In the genomic region with DNA sequence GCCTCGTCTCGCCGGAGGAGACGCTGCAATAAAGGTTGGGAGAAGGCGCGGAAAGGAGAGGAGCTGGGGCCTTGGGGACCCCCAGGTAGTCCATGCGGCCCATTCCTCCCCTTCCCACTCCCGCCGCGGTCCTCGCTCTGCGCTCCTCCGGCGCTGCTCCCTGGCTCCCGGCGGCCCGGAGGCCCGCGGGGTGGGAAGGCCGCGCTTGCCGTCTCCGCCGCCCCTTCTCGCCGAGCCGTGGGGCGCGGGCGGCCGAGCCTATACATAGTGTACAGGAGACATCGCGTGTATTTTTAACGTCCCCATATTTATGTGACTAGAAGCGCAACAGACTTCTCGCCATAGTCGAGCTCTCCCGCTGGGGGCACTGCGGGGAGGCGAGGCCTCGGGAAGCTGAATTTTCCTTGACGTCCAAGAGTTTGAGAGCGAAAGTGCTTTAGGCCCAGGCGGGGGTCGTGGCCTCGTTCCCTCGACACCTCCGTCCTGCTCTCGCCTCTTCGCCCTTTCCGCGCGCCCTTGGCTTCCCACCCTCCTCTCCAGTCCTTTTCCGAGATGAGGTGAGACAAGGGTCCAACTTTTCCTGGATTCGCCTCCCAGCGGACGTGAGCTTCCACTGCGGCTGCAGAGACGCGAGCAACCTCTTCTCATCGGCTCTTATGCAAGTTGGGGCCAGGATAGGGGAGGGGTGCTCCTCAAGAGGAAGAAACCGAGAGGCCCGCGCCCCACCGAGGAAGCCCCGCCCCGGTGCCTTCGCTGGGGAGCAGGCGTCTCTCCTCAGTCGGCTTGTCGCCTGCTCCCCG, we compare ENCODE assay signal across 9 cellular contexts. TPM values are rescaled to one million over a fixed set of nuclear protein-coding genes. Genes with fewer than 3 reads are reported as not detected.
DNase-seq lines count a peak whose midpoint lies in the region; ATAC-seq and TF ChIP-seq lines count a peak whose summit lies in the region.
"Had no signal": no experiment of that assay in that cellular context is flagged by ENCODE, and none has a peak within 500 bp of the region (broad histone marks: within the 10 kb centered on the region; RNA-seq: fewer than 3 reads in every experiment).

No MANE protein-coding gene starts in this region.

- H3K9me3 Mint-ChIP-seq in IgD-negative memory B cell: no peaks in the 10 kb centered on the region

- peaks cover 9% of the 10 kb centered on the region for H3K27me3 ChIP-seq in AG04450 (ENCODE audit: control insufficient read depth, insufficient read depth, low read length)
- H3K27me3 ChIP-seq in dorsolateral prefrontal cortex: peaks cover 0 to 7% (median 0%) of the 10 kb centered on the region in 45 donors
- no peaks in the 10 kb centered on the region for H3K27me3 ChIP-seq in thyroid gland

- H3K27me3 Mint-ChIP-seq in IgD-negative memory B cell: peaks cover 44% of the 10 kb centered on the region

- TF ChIP-seq CTCF in AG04450 (IDR thresholded peaks at IDR 0.05; ENCODE audit: low read depth, low read length) (peak; percentile 57), dorsolateral prefrontal cortex (IDR thresholded peaks at IDR 0.05 in 54 of 56, conservative IDR thresholded peaks at IDR 0.05 in 2 of 56; ENCODE audit: low read depth in 1 of 56, partially characterized antibody in 56 of 56) (peak in 24 of 56 donors; percentile 6 to 51 (median 26)), lower leg skin (IDR thresholded peaks at IDR 0.05) (no peak), thyroid gland (IDR thresholded peaks at IDR 0.05) (peak in 2 of 6 experiments; percentile 27 to 33)

- H3K9me3 ChIP-seq in AG04450 (ENCODE audit: control insufficient read depth, insufficient read depth, low read length) (no peaks in the 10 kb centered on the region; the same call in 1 of the 2 replicates), thyroid gland (no peaks in the 10 kb centered on the region)

- H3K27ac ChIP-seq in AG04450 (ENCODE audit: low read depth, low read length) (no peak overlapping the region), dorsolateral prefrontal cortex (peak overlapping the region in 56 of 59 donors; percentile 6 to 88 (median 73)), thyroid gland (no peak overlapping the region)

- no peak for DNase-seq in AG04450 (ENCODE audit: low read depth, low spot score)
- peak in 8 of 10 donors; percentile 40 to 68 (median 58) for DNase-seq in dorsolateral prefrontal cortex
- DNase-seq in lower leg skin (ENCODE audit: low spot score in 2 of 2): peak; percentile 33 to 91
- peak; percentile 10 to 24 for DNase-seq in thyroid gland
- no peak for DNase-seq in NCI-H1930 (lab: John Stamatoyannopoulos, UW)

- 3 to 8% methylated on average over 47 to 72 of the region's 72 CpGs for WGBS in lower leg skin, 2 donors
- 2 to 7% methylated on average over 16 to 48 of the region's 72 CpGs for WGBS in thyroid gland, 2 donors

- POLR2A ChIA-PET in AG04450 (lab: Yijun Ruan, JAX): interaction anchor here (1.0 to 1.6 kb wide), 2 partner anchors 29 to 31 kb away, joined by 3 to 7 read pairs; a partner anchor contains a TSS

- no peak for ATAC-seq in HG02610 (IDR thresholded peaks at IDR 0.05; ENCODE audit: unreplicated experiment)
- no peak for ATAC-seq in GM19397 (IDR thresholded peaks at IDR 0.05; ENCODE audit: unreplicated experiment)
- ATAC-seq: GM12878 had no signal

- H3K36me3 ChIP-seq in thyroid gland: peaks cover 18 to 30% of the 10 kb centered on the region in 2 donors

- H3K27ac Mint-ChIP-seq in IgD-negative memory B cell: no peak overlapping the region

- H3K4me3 Mint-ChIP-seq in IgD-negative memory B cell: peak overlapping the region in 3 of 4 donors; percentile 30 to 81 (median 73)

- H3K4me1 ChIP-seq in thyroid gland: peaks cover 0 to 31% of the 10 kb centered on the region in 2 donors

- H3K4me3 ChIP-seq in AG04450 (ENCODE audit: low read depth, low read length) (peak overlapping the region; percentile 48), dorsolateral prefrontal cortex (peak overlapping the region in 57 of 59 donors; percentile 9 to 61 (median 35)), lower leg skin (ENCODE audit: low read depth, poor library complexity, severe bottlenecking) (no peak overlapping the region), thyroid gland (replicated peaks in 1 of 3) (no peak overlapping the region)
- H3K4me3 ChIP-seq: GM12878 had no signal

- CTCF ChIA-PET in AG04450 (lab: Charles Lee): interaction anchor here (0.7 to 2.8 kb wide), 14 partner anchors 12 to 628 kb away, joined by 3 to 19 read pairs (median 4); no protein-coding TSS in a partner anchor

- intact Hi-C loops in dorsolateral prefrontal cortex (cut with DNase I) (no loop called here), lower leg skin (cut with DNase I; ENCODE audit: low total_unique reads) (no loop called here), thyroid gland (cut with DNase I) (no loop called here)

- TF ChIP-seq POLR2A in lower leg skin (IDR thresholded peaks at IDR 0.05) (no peak), thyroid gland (IDR thresholded peaks at IDR 0.05) (no peak)

- H3K4me1 Mint-ChIP-seq in IgD-negative memory B cell: peaks cover 21 to 30% (median 24%) of the 10 kb centered on the region in 3 donors

- H3K36me3 Mint-ChIP-seq in IgD-negative memory B cell: peaks cover 16% of the 10 kb centered on the region

RNA-seq across cellular contexts. Expression of a gene that starts 29.0 kb away (rescaled TPM):
- polyA plus RNA-seq in AG04450 (2011; rRNA removed) (0.55 and 1.7 TPM in 2 replicates), IgD-negative memory B cell (0.11 TPM)
- 0.13 and 1.3 TPM in 2 replicates for polyA minus RNA-seq in AG04450 (2011; rRNA and poly(A)+ RNA removed)
- total RNA-seq in dorsolateral prefrontal cortex (100 to 1,000 TPM in 119 of 120 experiments, 10 to 100 TPM in 1; 95.7 to 439 (median 309) TPM), lower leg skin (not detected), thyroid gland (1 to 10 TPM in 1 of 4 donors, not detected in 3; 1.6 TPM)

RNA-seq across cellular contexts. Expression of a gene that starts 31.7 kb away (rescaled TPM):
- polyA plus RNA-seq in AG04450 (2011; rRNA removed) (21.5 and 27.0 TPM in 2 replicates), IgD-negative memory B cell (30.1 TPM)
- 25.8 and 29.0 TPM in 2 replicates for polyA minus RNA-seq in AG04450 (2011; rRNA and poly(A)+ RNA removed)
- total RNA-seq in dorsolateral prefrontal cortex (10 to 100 TPM; 13.5 to 36.9 (median 24.1) TPM), lower leg skin (10 to 100 TPM; 27.7 to 51.5 (median 41.2) TPM), thyroid gland (10 to 100 TPM; 31.4 to 46.1 (median 37.4) TPM)

RNA-seq across cellular contexts. Expression of a gene that starts 49.3 kb away (rescaled TPM):
- polyA plus RNA-seq in AG04450 (2011; rRNA removed): not detected in 2 replicates
- polyA minus RNA-seq in AG04450 (2011; rRNA and poly(A)+ RNA removed): not detected in 2 replicates
- polyA plus RNA-seq in IgD-negative memory B cell: not detected
- 10 to 100 TPM in 1 of 120 experiments, 1 to 10 TPM in 34, under 1 TPM in 42, not detected in 43; 0.17 to 18.4 (median 0.84) TPM for total RNA-seq in dorsolateral prefrontal cortex
- 1 to 10 TPM in 3 of 4 donors, not detected in 1; 1.8 to 7.0 (median 1.9) TPM for total RNA-seq in lower leg skin
- 1 to 10 TPM in 2 of 4 donors, under 1 TPM in 2; 0.33 to 1.4 (median 1.1) TPM for total RNA-seq in thyroid gland

Comparison
In these comparisons a context has a peak if more than half of its experiments do, and no peak if none do; other contexts are left out.
1. DNase-seq: peak in dorsolateral prefrontal cortex (8 of 10), lower leg skin (2 of 2) and thyroid gland (2 of 2); none in AG04450 (single experiment) and NCI-H1930 (0 of 2).
2. H3K27ac ChIP-seq: peak in dorsolateral prefrontal cortex (56 of 59); none in AG04450 (single experiment) and thyroid gland (0 of 3).
3. H3K4me3 ChIP-seq: peak in AG04450 (single experiment) and dorsolateral prefrontal cortex (57 of 59); none in lower leg skin (single experiment) and thyroid gland (0 of 3).
4. RNA of a gene that starts 29.0 kb away (total RNA-seq): 95.7 to 439 TPM in dorsolateral prefrontal cortex; 1.6 TPM in thyroid gland and not detected in lower leg skin; every median in the first group is over 10 times any median in the second.